ENCODE assay signal across 9 cellular contexts in the genomic region with DNA sequence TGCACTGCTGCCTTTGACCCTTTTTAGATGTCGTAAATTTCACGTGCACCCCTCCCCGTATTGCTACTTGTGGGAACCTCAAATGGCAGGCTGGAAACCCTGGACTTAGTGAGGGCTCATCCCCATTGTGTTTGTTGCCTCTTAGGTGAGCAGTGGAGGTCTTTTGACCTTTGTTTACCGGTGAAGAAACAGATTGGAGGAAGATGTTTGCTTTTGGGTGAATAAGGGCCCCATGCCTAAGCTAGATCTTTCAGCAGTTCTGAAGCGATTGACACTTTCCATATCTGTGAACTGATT. TPM values are rescaled to one million over a fixed set of nuclear protein-coding genes. Genes with fewer than 3 reads are reported as not detected.
DNase-seq lines count a peak whose midpoint lies in the region; FAIRE-seq and TF ChIP-seq lines count a peak whose summit lies in the region.
"Had no signal": no experiment of that assay in that cellular context is flagged by ENCODE, and none has a peak within 500 bp of the region (broad histone marks: within the 10 kb centered on the region; RNA-seq: fewer than 3 reads in every experiment).

No MANE protein-coding gene starts in this region.

- no peaks in the 10 kb centered on the region for H3K9me3 ChIP-seq in WERI-Rb-1 (ENCODE audit: severe bottlenecking)
- H3K9me3 ChIP-seq in iPS-18a (ENCODE audit: control insufficient read depth, low read depth, low read length): no peaks in the 10 kb centered on the region

- H3K36me3 ChIP-seq in WERI-Rb-1 (peaks cover 45% of the 10 kb centered on the region), iPS-18a (ENCODE audit: control insufficient read depth, low read depth, low read length) (peaks cover 22% of the 10 kb centered on the region)

- H3K27me3 ChIP-seq in WERI-Rb-1 (ENCODE audit: insufficient read depth, low read depth, severe bottlenecking) (no peaks in the 10 kb centered on the region), iPS-18a (ENCODE audit: control insufficient read depth, insufficient read depth, low read length) (no peaks in the 10 kb centered on the region)

- peaks cover 37% of the 10 kb centered on the region for H3K4me1 Mint-ChIP-seq in activated naive CD4-positive, alpha-beta T cell treated with anti-CD3 and anti-CD28 coated beads for 36 hours (ENCODE audit: low read depth)

- H3K4me3 ChIP-seq in WERI-Rb-1 (ENCODE audit: low read depth, low read length) (peak overlapping the region; percentile 79), iPS-18a (ENCODE audit: low read length) (peak overlapping the region; percentile 97)

- TF ChIP-seq CTCF in WERI-Rb-1 (IDR thresholded peaks at IDR 0.05; ENCODE audit: low read depth, low read length): no peak

- H3K36me3 Mint-ChIP-seq in activated naive CD4-positive, alpha-beta T cell treated with anti-CD3 and anti-CD28 coated beads for 36 hours (ENCODE audit: low read depth): peaks cover 1% of the 10 kb centered on the region

- H3K27ac ChIP-seq in WERI-Rb-1: peak overlapping the region; percentile 100
- H3K27ac ChIP-seq in iPS-18a (ENCODE audit: low read length): no peak overlapping the region
- peak overlapping the region; percentile 98 for H3K27ac ChIP-seq in temporal lobe (ENCODE audit: low read depth, low read length)

- no peaks in the 10 kb centered on the region for H3K27me3 Mint-ChIP-seq in activated naive CD4-positive, alpha-beta T cell treated with anti-CD3 and anti-CD28 coated beads for 36 hours (ENCODE audit: low read depth)

- intact Hi-C loops in activated naive CD4-positive, alpha-beta T cell treated with anti-CD3 and anti-CD28 coated beads for 36 hours (cut with micrococcal nuclease): loop anchor here (1.0 to 2.0 kb wide), 5 partner anchors 15 to 767 kb away; a partner anchor contains a TSS

- peak overlapping the region; percentile 73 for H3K27ac Mint-ChIP-seq in activated naive CD4-positive, alpha-beta T cell treated with anti-CD3 and anti-CD28 coated beads for 36 hours

- DNase-seq in activated naive CD4-positive, alpha-beta T cell treated with anti-CD3 and anti-CD28 coated beads for 36 hours: no peak
- no peak for DNase-seq in activated naive CD4-positive, alpha-beta T cell (lab: John Stamatoyannopoulos, UW)
- DNase-seq in WERI-Rb-1: no peak
- no peak for DNase-seq in RCC 7860 (ENCODE audit: low spot score)
- DNase-seq in SW 1271 (lab: John Stamatoyannopoulos, UW): no peak
- DNase-seq in DMS 273 treated with DMSO at 0.1 percent for 48 hours (lab: John Stamatoyannopoulos, UW): no peak

- H3K9me3 Mint-ChIP-seq in activated naive CD4-positive, alpha-beta T cell treated with anti-CD3 and anti-CD28 coated beads for 36 hours: no peaks in the 10 kb centered on the region

- FAIRE-seq in RCC 7860 (lab: Jason Lieb, UNC): no peak

- peak overlapping the region; percentile 96 for H3K9ac ChIP-seq in iPS-18a (ENCODE audit: low read length)

- CTCF ChIA-PET in activated naive CD4-positive, alpha-beta T cell treated with anti-CD3 and anti-CD28 coated beads for 36 hours (lab: Charles Lee): interaction anchor here (0.7 to 3.1 kb wide), 2 partner anchors 18 to 20 kb away, joined by 3 to 19 read pairs; a partner anchor contains a TSS

- peaks cover 11% of the 10 kb centered on the region for H3K4me1 ChIP-seq in iPS-18a (ENCODE audit: control insufficient read depth, low read depth, low read length)

- H3K4me3 Mint-ChIP-seq in activated naive CD4-positive, alpha-beta T cell treated with anti-CD3 and anti-CD28 coated beads for 36 hours: peak overlapping the region; percentile 89

RNA-seq across cellular contexts. Expression of a gene that starts 0.8 kb away (rescaled TPM):
- total RNA-seq in activated naive CD4-positive, alpha-beta T cell treated with anti-CD3 and anti-CD28 coated beads for 36 hours: 10 to 100 TPM; 75.3 to 89.1 TPM
- 30.0 TPM for total RNA-seq in temporal lobe

RNA-seq across cellular contexts. Expression of a gene that starts 14.9 kb away (rescaled TPM):
- total RNA-seq in activated naive CD4-positive, alpha-beta T cell treated with anti-CD3 and anti-CD28 coated beads for 36 hours: under 1 TPM; 0.43 to 0.47 TPM
- 12.8 TPM for total RNA-seq in temporal lobe

RNA-seq across cellular contexts. Expression of a gene that starts 19.8 kb away (rescaled TPM):
- total RNA-seq in activated naive CD4-positive, alpha-beta T cell treated with anti-CD3 and anti-CD28 coated beads for 36 hours: 100 to 1,000 TPM; 190 to 191 TPM
- total RNA-seq in temporal lobe: 5.4 TPM

RNA-seq across cellular contexts. Expression of a gene that starts 24.8 kb away (rescaled TPM):
- 1 to 10 TPM; 1.1 to 1.4 TPM for total RNA-seq in activated naive CD4-positive, alpha-beta T cell treated with anti-CD3 and anti-CD28 coated beads for 36 hours
- 0.25 TPM for total RNA-seq in temporal lobe

RNA-seq across cellular contexts. Expression of a gene that starts 33.3 kb away (rescaled TPM):
- not detected for total RNA-seq in activated naive CD4-positive, alpha-beta T cell treated with anti-CD3 and anti-CD28 coated beads for 36 hours
- total RNA-seq in temporal lobe: not detected
- total RNA-seq: dermis microvascular lymphatic vessel endothelial cell had no signal

Comparison
In these comparisons a context has a peak if more than half of its experiments do, and no peak if none do; other contexts are left out.
1. RNA of a gene that starts 19.8 kb away (total RNA-seq): 190 to 191 TPM in activated naive CD4-positive, alpha-beta T cell treated with anti-CD3 and anti-CD28 coated beads for 36 hours; 5.4 TPM in temporal lobe (single experiment); every median in the first group is over 10 times any median in the second.